ENCODE assay signal across 31 cellular contexts in the genomic region with DNA sequence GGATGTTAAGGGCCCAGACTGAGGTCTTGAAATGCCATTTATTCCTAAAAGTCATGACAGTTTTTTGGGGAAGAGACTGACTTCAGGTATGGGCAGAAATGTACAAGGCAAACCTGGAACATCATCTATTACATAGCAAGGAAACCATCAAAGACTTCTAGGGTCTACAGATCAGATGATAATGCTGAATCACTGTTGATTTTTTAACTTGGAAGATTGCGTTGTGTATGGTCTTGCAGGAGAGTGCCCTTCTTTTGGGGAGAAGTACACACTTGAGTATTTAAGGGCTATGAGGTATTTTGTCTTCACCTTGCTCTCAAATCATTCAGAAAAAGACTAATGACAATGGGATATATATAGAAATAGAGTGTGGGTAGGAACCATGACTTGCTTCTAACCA. TPM values are rescaled to one million over a fixed set of nuclear protein-coding genes. Genes with fewer than 3 reads are reported as not detected.
"Had no signal": no experiment of that assay in that cellular context is flagged by ENCODE, and none has a peak within 500 bp of the region (broad histone marks: within the 10 kb centered on the region; RNA-seq: fewer than 3 reads in every experiment).

No MANE protein-coding gene starts in this region.

- H3K27me3 ChIP-seq: suprapubic skin, testis, thyroid gland, tibial nerve, upper lobe of left lung, upper lobe of right lung, uterus, vagina had no signal

- DNase-seq: stimulated activated CD4-positive, alpha-beta T cell treated with anti-CD3 and anti-CD28 coated beads, Interleukin-2, amount 100 ng/mL, for 48 hours; stimulated activated CD4-positive, alpha-beta T cell treated with anti-CD3 and anti-CD28 coated beads, Interleukin-4, amount 100 ng/mL, for 1 hour; stimulated activated CD4-positive, alpha-beta T cell treated with anti-CD3 and anti-CD28 coated beads, Interleukin-4, amount 100 ng/mL, for 24 hours; stimulated activated CD4-positive, alpha-beta T cell treated with anti-CD3 and anti-CD28 coated beads, Interleukin-4, amount 100 ng/mL, for 4 hours; stimulated activated CD8-positive, alpha-beta memory T cell treated with anti-CD3 and anti-CD28 coated beads, Interleukin-4, amount 100 ng/mL, for 48 hours; stimulated activated naive B cell treated with anti-CD40 and anti-IgM and Interleukin-4, amounts not matched to agents 10 μg/mL and 1 μg/mL and 100 μg/mL, for 72 hours; stimulated activated naive CD4-positive, alpha-beta T cell; stimulated activated naive CD4-positive, alpha-beta T cell treated with Interleukin-2 at 50 U/mL for 16 hours; stimulated activated naive CD8-positive, alpha-beta T cell treated with anti-CD3 and anti-CD28 coated beads, Interleukin-15, amount 100 ng/mL, for 72 hours; stimulated activated naive CD8-positive, alpha-beta T cell treated with anti-CD3 and anti-CD28 coated beads, Interleukin-15, Interleukin-2, amounts not matched to agents 100 U/mL and 50 U/mL, for 24 hours; stomach; substantia nigra; testis; thyroid gland; tibial artery; transverse colon; trophoblast cell; upper lobe of left lung; upper lobe of right lung; uterus had no signal

- H3K4me1 Mint-ChIP-seq: stimulated activated effector memory CD8-positive, alpha-beta T cell treated with anti-CD3 and anti-CD28 coated beads, Interleukin-12 subunit alpha, Interleukin-12 subunit beta, amount 100 ng/mL, for 72 hours; stimulated activated memory B cell treated with anti-CD40 and anti-IgM and Interleukin-4, amounts not matched to agents 10 μg/mL and 1 μg/mL and 100 μg/mL, for 72 hours; stimulated activated naive B cell treated with anti-CD40 and anti-IgM and Interleukin-4, amounts not matched to agents 10 μg/mL and 1 μg/mL and 100 μg/mL, for 72 hours; stimulated activated naive CD8-positive, alpha-beta T cell treated with anti-CD3 and anti-CD28 coated beads, Interleukin-15, amount 100 ng/mL, for 72 hours had no signal

- H3K27me3 Mint-ChIP-seq: stimulated activated naive CD8-positive, alpha-beta T cell treated with anti-CD3 and anti-CD28 coated beads, Interleukin-15, amount 100 ng/mL, for 72 hours had no signal

- H3K36me3 ChIP-seq: stomach, suprapubic skin, thoracic aorta, thyroid gland, tibial artery, tibial nerve, transverse colon, upper lobe of left lung, upper lobe of right lung, uterus, vagina had no signal

- H3K9me3 ChIP-seq: stomach, suprapubic skin, testis, thoracic aorta, thyroid gland, tibial artery, tibial nerve, transverse colon, upper lobe of left lung, upper lobe of right lung, uterus, vagina had no signal

- H3K27ac Mint-ChIP-seq: stimulated activated effector memory CD8-positive, alpha-beta T cell treated with anti-CD3 and anti-CD28 coated beads, Interleukin-12 subunit alpha, Interleukin-12 subunit beta, amount 100 ng/mL, for 72 hours; stimulated activated memory B cell treated with anti-CD40 and anti-IgM and Interleukin-4, amounts not matched to agents 10 μg/mL and 1 μg/mL and 100 μg/mL, for 72 hours; stimulated activated naive B cell treated with anti-CD40 and anti-IgM and Interleukin-4, amounts not matched to agents 10 μg/mL and 1 μg/mL and 100 μg/mL, for 72 hours; stimulated activated naive CD8-positive, alpha-beta T cell treated with anti-CD3 and anti-CD28 coated beads, Interleukin-15, amount 100 ng/mL, for 72 hours; stimulated activated naive CD8-positive, alpha-beta T cell treated with anti-CD3 and anti-CD28 coated beads, Interleukin-15, Interleukin-2, amounts not matched to agents 100 ng/mL and 50 ng/mL, for 24 hours; type B pancreatic cell had no signal

- FAIRE-seq: urothelium cell line had no signal

- H3K36me3 Mint-ChIP-seq: stimulated activated effector memory CD8-positive, alpha-beta T cell treated with anti-CD3 and anti-CD28 coated beads, Interleukin-12 subunit alpha, Interleukin-12 subunit beta, amount 100 ng/mL, for 72 hours; stimulated activated memory B cell treated with anti-CD40 and anti-IgM and Interleukin-4, amounts not matched to agents 10 μg/mL and 1 μg/mL and 100 μg/mL, for 72 hours; stimulated activated naive B cell treated with anti-CD40 and anti-IgM and Interleukin-4, amounts not matched to agents 10 μg/mL and 1 μg/mL and 100 μg/mL, for 72 hours; type B pancreatic cell had no signal

- H3K4me3 Mint-ChIP-seq: stimulated activated effector memory CD8-positive, alpha-beta T cell treated with anti-CD3 and anti-CD28 coated beads, Interleukin-12 subunit alpha, Interleukin-12 subunit beta, amount 100 ng/mL, for 72 hours; stimulated activated memory B cell treated with anti-CD40 and anti-IgM and Interleukin-4, amounts not matched to agents 10 μg/mL and 1 μg/mL and 100 μg/mL, for 72 hours; stimulated activated naive B cell treated with anti-CD40 and anti-IgM and Interleukin-4, amounts not matched to agents 10 μg/mL and 1 μg/mL and 100 μg/mL, for 72 hours; stimulated activated naive CD8-positive, alpha-beta T cell treated with anti-CD3 and anti-CD28 coated beads, Interleukin-15, amount 100 ng/mL, for 72 hours; stimulated activated naive CD8-positive, alpha-beta T cell treated with anti-CD3 and anti-CD28 coated beads, Interleukin-15, Interleukin-2, amounts not matched to agents 100 ng/mL and 50 ng/mL, for 24 hours; type B pancreatic cell had no signal

- H3K4me1 ChIP-seq: suprapubic skin, testis, thyroid gland, tibial artery, tibial nerve, transverse colon, upper lobe of left lung, upper lobe of right lung, uterus, vagina had no signal

- H3K9me3 Mint-ChIP-seq: stimulated activated effector memory CD8-positive, alpha-beta T cell treated with anti-CD3 and anti-CD28 coated beads, Interleukin-12 subunit alpha, Interleukin-12 subunit beta, amount 100 ng/mL, for 72 hours; stimulated activated memory B cell treated with anti-CD40 and anti-IgM and Interleukin-4, amounts not matched to agents 10 μg/mL and 1 μg/mL and 100 μg/mL, for 72 hours; stimulated activated naive B cell treated with anti-CD40 and anti-IgM and Interleukin-4, amounts not matched to agents 10 μg/mL and 1 μg/mL and 100 μg/mL, for 72 hours; stimulated activated naive CD8-positive, alpha-beta T cell treated with anti-CD3 and anti-CD28 coated beads, Interleukin-15, amount 100 ng/mL, for 72 hours; stimulated activated naive CD8-positive, alpha-beta T cell treated with anti-CD3 and anti-CD28 coated beads, Interleukin-15, Interleukin-2, amounts not matched to agents 100 ng/mL and 50 ng/mL, for 24 hours; type B pancreatic cell had no signal

- H3K27ac ChIP-seq: stomach, suprapubic skin, testis, thoracic aorta, thyroid gland, tibial artery, tibial nerve, transverse colon, upper lobe of left lung, upper lobe of right lung, uterus, vagina had no signal

- ATAC-seq: stimulated activated effector memory CD8-positive, alpha-beta T cell treated with anti-CD3 and anti-CD28 coated beads, Interleukin-12 subunit alpha, Interleukin-12 subunit beta, amount 100 ng/mL, for 72 hours; stimulated activated memory B cell treated with anti-CD40 and anti-IgM and Interleukin-4, amounts not matched to agents 10 μg/mL and 1 μg/mL and 100 μg/mL, for 72 hours; stimulated activated naive B cell treated with anti-CD40 and anti-IgM and Interleukin-4, amounts not matched to agents 10 μg/mL and 1 μg/mL and 100 μg/mL, for 72 hours; stimulated activated naive CD8-positive, alpha-beta T cell treated with anti-CD3 and anti-CD28 coated beads, Interleukin-15, amount 100 ng/mL, for 72 hours; stimulated activated naive CD8-positive, alpha-beta T cell treated with anti-CD3 and anti-CD28 coated beads, Interleukin-15, Interleukin-2, amounts not matched to agents 100 U/mL and 50 U/mL, for 24 hours; upper lobe of right lung had no signal

- H3K4me3 ChIP-seq: stomach, suprapubic skin, testis, thoracic aorta, thyroid gland, tibial artery, tibial nerve, transverse colon, upper lobe of left lung, upper lobe of right lung, uterus, vagina had no signal

RNA-seq across cellular contexts. Expression of a gene that starts 15.4 kb away (rescaled TPM):
- total RNA-seq: suprapubic skin, temporal lobe, thyroid gland, transverse colon, urinary bladder had no signal
